Comparison of ENCODE assay signal across 8 cellular contexts in the genomic region with DNA sequence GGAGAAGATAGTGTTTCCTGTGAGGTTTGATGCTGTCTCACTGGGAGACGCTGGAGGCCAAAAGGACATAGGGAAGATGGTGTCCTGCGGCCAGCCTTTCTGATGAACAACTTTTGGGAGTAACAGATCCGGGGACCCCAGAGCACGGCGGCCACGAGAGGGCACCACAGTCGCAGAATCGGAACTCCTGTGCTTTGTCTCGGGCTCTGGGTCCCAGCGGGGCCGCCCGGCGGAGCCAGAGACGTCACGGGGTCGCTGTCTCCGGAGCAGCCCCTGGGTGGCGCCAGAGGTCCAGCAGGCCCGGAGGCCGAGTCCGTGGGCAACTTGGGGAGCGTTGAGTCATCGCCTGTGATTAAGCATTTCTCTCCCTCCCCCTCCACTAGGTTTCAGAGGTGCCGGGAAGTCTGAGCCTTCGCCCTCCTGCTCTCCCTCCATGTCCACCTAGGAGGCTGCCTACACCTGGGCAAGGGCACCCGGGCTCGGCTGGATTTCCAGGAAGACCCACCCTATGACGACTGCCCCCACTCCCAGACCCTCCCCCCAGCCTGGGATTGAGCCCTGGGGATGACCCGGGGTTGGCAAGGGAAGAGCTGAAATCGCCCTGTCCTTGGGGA. TPM values are rescaled to one million over a fixed set of nuclear protein-coding genes. Genes with fewer than 3 reads are reported as not detected.
A peak's percentile ranks its signal among the peaks of the same experiment; 100 is the strongest.
DNase-seq lines count a peak whose midpoint lies in the region; ATAC-seq lines count a peak whose summit lies in the region.

No MANE protein-coding gene starts in this region.

- H3K9ac ChIP-seq in mesenchymal stem cell (ENCODE audit: low read length), result peak overlapping the region; percentile 84

- peaks cover 0 to 12% of the 10 kb centered on the region in 2 donors for H3K27me3 Mint-ChIP-seq in effector memory CD8-positive, alpha-beta T cell

- peaks cover 24% of the 10 kb centered on the region for H3K4me1 ChIP-seq in mesenchymal stem cell (ENCODE audit: control insufficient read depth, insufficient read depth, low read depth, low read length)

- peak overlapping the region in 1 of 2 experiments; percentile 64 for H3K4me3 ChIP-seq in mesenchymal stem cell (ENCODE audit: insufficient read depth in 1 of 2, low read depth in 1 of 2, low read length in 2 of 2)

- no peaks in the 10 kb centered on the region for H3K79me1 ChIP-seq in mesenchymal stem cell (replicated peaks; ENCODE audit: low read length, poor library complexity, severe bottlenecking)

- H3K23ac ChIP-seq in mesenchymal stem cell (ENCODE audit: low read length in 2 of 2), result no peak overlapping the region

- H4K91ac ChIP-seq in mesenchymal stem cell (ENCODE audit: low read length), result peak overlapping the region; percentile 94

- H2BK12ac ChIP-seq in mesenchymal stem cell (ENCODE audit: low read length in 2 of 2), result peak overlapping the region; percentile 69 to 93

- no peaks in the 10 kb centered on the region for H3K9me3 Mint-ChIP-seq in effector memory CD8-positive, alpha-beta T cell

- peaks cover 4 to 29% of the 10 kb centered on the region in 2 experiments for H3K27me3 ChIP-seq in mesenchymal stem cell (ENCODE audit: control insufficient read depth in 1 of 2, insufficient read depth in 1 of 2, low read length in 2 of 2)

- H3K36me3 Mint-ChIP-seq in effector memory CD8-positive, alpha-beta T cell (ENCODE audit: insufficient read depth), result peaks cover 10% of the 10 kb centered on the region

- peak overlapping the region; percentile 68 to 86 for H3K18ac ChIP-seq in mesenchymal stem cell (ENCODE audit: low read depth in 1 of 2, low read length in 2 of 2)

- peak overlapping the region; percentile 20 for H3K27ac ChIP-seq in mesenchymal stem cell (ENCODE audit: low read length, poor library complexity, severe bottlenecking)

- H3K27ac Mint-ChIP-seq in effector memory CD8-positive, alpha-beta T cell, result peak overlapping the region; percentile 86 to 89

- H3K14ac ChIP-seq in mesenchymal stem cell (ENCODE audit: low read length in 2 of 2), result no peak overlapping the region

- H2BK15ac ChIP-seq in mesenchymal stem cell (ENCODE audit: low read depth, poor library complexity, severe bottlenecking), result peak overlapping the region; percentile 82

- H2BK120ac ChIP-seq in mesenchymal stem cell (ENCODE audit: low read depth, low read length), result peak overlapping the region; percentile 80

- no peaks in the 10 kb centered on the region for H3K9me3 ChIP-seq in mesenchymal stem cell (ENCODE audit: control insufficient read depth, low read length)

- no peak overlapping the region for H2BK5ac ChIP-seq in mesenchymal stem cell (ENCODE audit: low read depth, low read length, poor library complexity, severe bottlenecking)

- H2AFZ ChIP-seq in mesenchymal stem cell (ENCODE audit: low read depth, low read length), result peak overlapping the region; percentile 65

- peak overlapping the region; percentile 73 to 79 for H3K4me3 Mint-ChIP-seq in effector memory CD8-positive, alpha-beta T cell

- H2AK5ac ChIP-seq in mesenchymal stem cell (ENCODE audit: low read length, severe bottlenecking), result peak overlapping the region; percentile 69

- ATAC-seq in GM19468 (IDR thresholded peaks at IDR 0.05; ENCODE audit: extremely low read depth, unreplicated experiment), result peak; percentile 84
- peak; percentile 95 for ATAC-seq in effector memory CD8-positive, alpha-beta T cell (replicated peaks)

- peak overlapping the region; percentile 75 to 79 for H3K4ac ChIP-seq in mesenchymal stem cell (ENCODE audit: low read depth in 1 of 2, low read length in 2 of 2)

- peaks cover 32 to 40% of the 10 kb centered on the region in 2 donors for H3K4me1 Mint-ChIP-seq in effector memory CD8-positive, alpha-beta T cell (ENCODE audit: low read depth in 2 of 2)

- peak overlapping the region; percentile 58 for H4K8ac ChIP-seq in mesenchymal stem cell (ENCODE audit: low read length)

- peak overlapping the region; percentile 46 for H3K4me2 ChIP-seq in mesenchymal stem cell (ENCODE audit: low read length, poor library complexity, severe bottlenecking)

- DNase-seq in COLO668 (lab: John Stamatoyannopoulos, UW; ENCODE audit: unreplicated experiment) (peak; percentile 94), HT1080 (ENCODE audit: low read depth) (peak; percentile 96), mesenchymal stem cell (peak; percentile 95)
- DNase-seq in NK-92 treated with Interleukin-12 subunit alpha and Interleukin-12 subunit beta, amount 100 ng/mL, for 24 hours (lab: John Stamatoyannopoulos, UW), result peak; percentile 94
- DNase-seq in activated CD8-positive, alpha-beta memory T cell treated with anti-CD3 and anti-CD28 coated beads for 4 hours (ENCODE audit: low read depth in 2 of 2), result peak; percentile 96 to 98
- DNase-seq in effector memory CD8-positive, alpha-beta T cell, result peak; percentile 99 to 100 (median 99)
- DNase-seq in stimulated activated CD8-positive, alpha-beta memory T cell treated with anti-CD3 and anti-CD28 coated beads, Interleukin-12 subunit alpha, Interleukin-12 subunit beta, amount 100 ng/mL, for 4 hours (ENCODE audit: low read depth), result peak; percentile 96

- 6% methylated on average over 30 of the region's 30 CpGs for WGBS in mesenchymal stem cell

- H3K36me3 ChIP-seq in mesenchymal stem cell (ENCODE audit: control insufficient read depth in 1 of 2, insufficient read depth in 2 of 2, low read depth in 1 of 2, low read length in 2 of 2), result peaks cover 0 to 2% of the 10 kb centered on the region in 2 experiments

RNA-seq across cellular contexts. Expression of a gene that starts 3.2 kb away (rescaled TPM):
- total RNA-seq in HT1080 (2014; rRNA removed; shearing (Covaris generic)), result not detected in 2 replicates
- not detected in 2 replicates for polyA plus RNA-seq in HT1080 (2015; cell fraction: cytosol; rRNA removed)
- polyA plus RNA-seq in HT1080 (2015; cell fraction: nucleus; rRNA removed), result not detected in 2 replicates
- polyA plus RNA-seq in mesenchymal stem cell (2013, experiment 1 of 2), result 1.4 TPM
- 3.1 TPM for polyA plus RNA-seq in mesenchymal stem cell (2013, experiment 2 of 2)

RNA-seq across cellular contexts. Expression of a gene that starts 25.8 kb away (rescaled TPM):
- total RNA-seq in HT1080 (2014; rRNA removed; shearing (Covaris generic)), result 2.0 and 3.3 TPM in 2 replicates
- polyA plus RNA-seq in HT1080 (2015; cell fraction: cytosol; rRNA removed), result 0.55 and 0.97 TPM in 2 replicates
- polyA plus RNA-seq in HT1080 (2015; cell fraction: nucleus; rRNA removed), result 3.6 and 4.1 TPM in 2 replicates
- 0.22 TPM for polyA plus RNA-seq in mesenchymal stem cell (2013, experiment 1 of 2)
- 0.22 TPM for polyA plus RNA-seq in mesenchymal stem cell (2013, experiment 2 of 2)

RNA-seq across cellular contexts. Expression of a gene that starts 25.8 kb away (rescaled TPM):
- total RNA-seq in HT1080 (2014; rRNA removed; shearing (Covaris generic)), result 16.8 and 19.7 TPM in 2 replicates
- polyA plus RNA-seq in HT1080 (2015; cell fraction: cytosol; rRNA removed), result 15.0 and 15.7 TPM in 2 replicates
- 45.3 and 50.4 TPM in 2 replicates for polyA plus RNA-seq in HT1080 (2015; cell fraction: nucleus; rRNA removed)
- 15.2 TPM for polyA plus RNA-seq in mesenchymal stem cell (2013, experiment 1 of 2)
- polyA plus RNA-seq in mesenchymal stem cell (2013, experiment 2 of 2), result 15.0 TPM

RNA-seq across cellular contexts. Expression of a gene that starts 58.1 kb away (rescaled TPM):
- 0.23 and 0.37 TPM in 2 replicates for total RNA-seq in HT1080 (2014; rRNA removed; shearing (Covaris generic))
- 1.1 and 2.4 TPM in 2 replicates for polyA plus RNA-seq in HT1080 (2015; cell fraction: cytosol; rRNA removed)
- polyA plus RNA-seq in HT1080 (2015; cell fraction: nucleus; rRNA removed), result 2.0 and 4.5 TPM in 2 replicates
- polyA plus RNA-seq in mesenchymal stem cell (2013, experiment 1 of 2), result 4.7 TPM
- polyA plus RNA-seq in mesenchymal stem cell (2013, experiment 2 of 2), result 3.7 TPM
